ENCODE assay signal across 1 cellular context in the genomic region with DNA sequence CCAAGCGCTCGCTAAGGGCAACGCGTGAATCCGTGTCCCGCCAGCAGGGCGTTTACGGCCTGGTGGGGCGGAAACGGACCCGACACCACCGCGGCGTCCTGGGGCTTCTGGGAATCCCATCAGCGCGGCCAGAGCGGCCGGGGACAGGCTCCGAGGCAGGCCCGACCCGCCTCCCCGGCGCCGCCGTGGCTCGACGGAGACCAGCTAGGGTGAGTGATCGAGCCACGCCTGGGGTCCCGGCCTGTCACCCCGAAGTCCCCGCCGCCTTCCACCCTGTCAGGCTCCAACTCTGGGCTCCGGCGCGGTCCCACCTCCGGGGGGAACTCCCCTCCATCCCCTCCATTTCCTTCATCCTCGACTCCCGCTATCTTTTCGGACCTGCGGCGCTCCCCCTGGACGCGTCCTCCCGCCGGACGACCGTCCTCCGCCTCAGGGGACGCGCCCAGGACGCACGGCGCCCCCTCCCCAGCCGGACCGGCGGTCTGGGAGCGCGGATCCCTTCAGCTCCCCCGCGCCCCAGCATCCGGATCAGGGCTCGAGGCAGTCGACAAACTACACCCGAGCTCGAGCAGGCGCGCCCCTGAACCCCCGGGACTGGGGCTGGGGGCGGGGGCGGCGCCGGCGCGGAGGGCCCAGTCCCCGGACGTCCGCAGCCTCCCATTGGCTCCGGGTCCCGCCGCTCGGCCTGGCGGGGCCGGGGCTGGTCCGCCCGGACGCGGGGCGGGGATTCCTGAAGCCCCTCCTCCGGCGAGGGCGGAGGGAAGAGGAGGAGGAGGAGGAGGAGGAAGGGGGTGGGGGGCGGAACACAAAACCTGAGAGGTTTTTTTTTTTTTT.
A peak's percentile ranks its signal among the peaks of the same experiment; 100 is the strongest.
TF ChIP-seq lines count a peak whose summit lies in the region.

No MANE protein-coding gene starts in this region.

TF ChIP-seq in HepG2, 621 proteins besides CTCF, POLR2A, EP300 and RAD21 (continued from another document and continues in another):
- TF ChIP-seq ZBED4 (CRISPR knock-in tag; IDR thresholded peaks at IDR 0.05; ENCODE audit: borderline replicate concordance) (peak; percentile 47; the same call in 1 of the 2 replicates), AKAP8 (CRISPR knock-in tag; IDR thresholded peaks at IDR 0.05) (no peak), JUN (CRISPR knock-in tag; IDR thresholded peaks at IDR 0.05) (0 out of 2 replicates have a peak, but pooled peaks have one; percentile 47), MXI1 (IDR thresholded peaks at IDR 0.05; ENCODE audit: borderline replicate concordance, low read depth, low read length) (peak; percentile 6; the same call in 1 of the 3 replicates), ZNF343 (CRISPR knock-in tag; IDR thresholded peaks at IDR 0.05) (0 out of 2 replicates have a peak, but pooled peaks have one; percentile 24), ZMYM2 (CRISPR knock-in tag; IDR thresholded peaks at IDR 0.05) (peak; percentile 56; the same call in 1 of the 2 replicates), SALL1 (CRISPR knock-in tag; IDR thresholded peaks at IDR 0.05) (peak; percentile 40), HDAC1 (CRISPR knock-in tag; IDR thresholded peaks at IDR 0.05) (peak; percentile 62), KDM4B (CRISPR knock-in tag; IDR thresholded peaks at IDR 0.05) (0 out of 2 replicates have a peak, but pooled peaks have one; percentile 38), HDAC6 (IDR thresholded peaks at IDR 0.05; ENCODE audit: low read depth, low read length) (no peak), ZNF550 (CRISPR knock-in tag; IDR thresholded peaks at IDR 0.05; ENCODE audit: borderline replicate concordance) (no peak), CC2D1A (CRISPR knock-in tag; IDR thresholded peaks at IDR 0.05) (0 out of 2 replicates have a peak, but pooled peaks have one; percentile 78), ESRRA (CRISPR knock-in tag; IDR thresholded peaks at IDR 0.05; ENCODE audit: low read depth) (peak; percentile 36; the same call in 1 of the 2 replicates), FOSL2 (CRISPR knock-in tag; IDR thresholded peaks at IDR 0.05) (no peak), ZXDC (CRISPR knock-in tag; IDR thresholded peaks at IDR 0.05) (peak; percentile 86), LCORL (IDR thresholded peaks at IDR 0.05) (no peak), LCORL (CRISPR knock-in tag; IDR thresholded peaks at IDR 0.05) (0 out of 2 replicates have a peak, but pooled peaks have one; percentile 32), CCDC6 (CRISPR knock-in tag; IDR thresholded peaks at IDR 0.05) (peak; percentile 51), ZBTB1 (CRISPR knock-in tag; IDR thresholded peaks at IDR 0.05; ENCODE audit: borderline replicate concordance) (no peak), ZNF597 (CRISPR knock-in tag; IDR thresholded peaks at IDR 0.05) (no peak), ATF7-NPFF (CRISPR knock-in tag; IDR thresholded peaks at IDR 0.05; ENCODE audit: low read depth) (peak; percentile 68; the same call in 1 of the 2 replicates), KLF12 (CRISPR knock-in tag; IDR thresholded peaks at IDR 0.05; ENCODE audit: borderline replicate concordance) (no peak), ZZZ3 (CRISPR knock-in tag; IDR thresholded peaks at IDR 0.05; ENCODE audit: borderline replicate concordance) (peak; percentile 54; the same call in 1 of the 2 replicates)
- TF ChIP-seq, protein P1, sequence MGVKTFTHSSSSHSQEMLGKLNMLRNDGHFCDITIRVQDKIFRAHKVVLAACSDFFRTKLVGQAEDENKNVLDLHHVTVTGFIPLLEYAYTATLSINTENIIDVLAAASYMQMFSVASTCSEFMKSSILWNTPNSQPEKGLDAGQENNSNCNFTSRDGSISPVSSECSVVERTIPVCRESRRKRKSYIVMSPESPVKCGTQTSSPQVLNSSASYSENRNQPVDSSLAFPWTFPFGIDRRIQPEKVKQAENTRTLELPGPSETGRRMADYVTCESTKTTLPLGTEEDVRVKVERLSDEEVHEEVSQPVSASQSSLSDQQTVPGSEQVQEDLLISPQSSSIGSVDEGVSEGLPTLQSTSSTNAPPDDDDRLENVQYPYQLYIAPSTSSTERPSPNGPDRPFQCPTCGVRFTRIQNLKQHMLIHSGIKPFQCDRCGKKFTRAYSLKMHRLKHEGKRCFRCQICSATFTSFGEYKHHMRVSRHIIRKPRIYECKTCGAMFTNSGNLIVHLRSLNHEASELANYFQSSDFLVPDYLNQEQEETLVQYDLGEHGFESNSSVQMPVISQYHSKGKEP (CRISPR knock-in tag; IDR thresholded peaks at IDR 0.05), result no peak
- TF ChIP-seq, protein P2, sequence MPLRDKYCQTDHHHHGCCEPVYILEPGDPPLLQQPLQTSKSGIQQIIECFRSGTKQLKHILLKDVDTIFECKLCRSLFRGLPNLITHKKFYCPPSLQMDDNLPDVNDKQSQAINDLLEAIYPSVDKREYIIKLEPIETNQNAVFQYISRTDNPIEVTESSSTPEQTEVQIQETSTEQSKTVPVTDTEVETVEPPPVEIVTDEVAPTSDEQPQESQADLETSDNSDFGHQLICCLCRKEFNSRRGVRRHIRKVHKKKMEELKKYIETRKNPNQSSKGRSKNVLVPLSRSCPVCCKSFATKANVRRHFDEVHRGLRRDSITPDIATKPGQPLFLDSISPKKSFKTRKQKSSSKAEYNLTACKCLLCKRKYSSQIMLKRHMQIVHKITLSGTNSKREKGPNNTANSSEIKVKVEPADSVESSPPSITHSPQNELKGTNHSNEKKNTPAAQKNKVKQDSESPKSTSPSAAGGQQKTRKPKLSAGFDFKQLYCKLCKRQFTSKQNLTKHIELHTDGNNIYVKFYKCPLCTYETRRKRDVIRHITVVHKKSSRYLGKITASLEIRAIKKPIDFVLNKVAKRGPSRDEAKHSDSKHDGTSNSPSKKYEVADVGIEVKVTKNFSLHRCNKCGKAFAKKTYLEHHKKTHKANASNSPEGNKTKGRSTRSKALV (CRISPR knock-in tag; IDR thresholded peaks at IDR 0.05), result peak; percentile 47; the same call in 1 of the 2 replicates
- TF ChIP-seq, protein P3, sequence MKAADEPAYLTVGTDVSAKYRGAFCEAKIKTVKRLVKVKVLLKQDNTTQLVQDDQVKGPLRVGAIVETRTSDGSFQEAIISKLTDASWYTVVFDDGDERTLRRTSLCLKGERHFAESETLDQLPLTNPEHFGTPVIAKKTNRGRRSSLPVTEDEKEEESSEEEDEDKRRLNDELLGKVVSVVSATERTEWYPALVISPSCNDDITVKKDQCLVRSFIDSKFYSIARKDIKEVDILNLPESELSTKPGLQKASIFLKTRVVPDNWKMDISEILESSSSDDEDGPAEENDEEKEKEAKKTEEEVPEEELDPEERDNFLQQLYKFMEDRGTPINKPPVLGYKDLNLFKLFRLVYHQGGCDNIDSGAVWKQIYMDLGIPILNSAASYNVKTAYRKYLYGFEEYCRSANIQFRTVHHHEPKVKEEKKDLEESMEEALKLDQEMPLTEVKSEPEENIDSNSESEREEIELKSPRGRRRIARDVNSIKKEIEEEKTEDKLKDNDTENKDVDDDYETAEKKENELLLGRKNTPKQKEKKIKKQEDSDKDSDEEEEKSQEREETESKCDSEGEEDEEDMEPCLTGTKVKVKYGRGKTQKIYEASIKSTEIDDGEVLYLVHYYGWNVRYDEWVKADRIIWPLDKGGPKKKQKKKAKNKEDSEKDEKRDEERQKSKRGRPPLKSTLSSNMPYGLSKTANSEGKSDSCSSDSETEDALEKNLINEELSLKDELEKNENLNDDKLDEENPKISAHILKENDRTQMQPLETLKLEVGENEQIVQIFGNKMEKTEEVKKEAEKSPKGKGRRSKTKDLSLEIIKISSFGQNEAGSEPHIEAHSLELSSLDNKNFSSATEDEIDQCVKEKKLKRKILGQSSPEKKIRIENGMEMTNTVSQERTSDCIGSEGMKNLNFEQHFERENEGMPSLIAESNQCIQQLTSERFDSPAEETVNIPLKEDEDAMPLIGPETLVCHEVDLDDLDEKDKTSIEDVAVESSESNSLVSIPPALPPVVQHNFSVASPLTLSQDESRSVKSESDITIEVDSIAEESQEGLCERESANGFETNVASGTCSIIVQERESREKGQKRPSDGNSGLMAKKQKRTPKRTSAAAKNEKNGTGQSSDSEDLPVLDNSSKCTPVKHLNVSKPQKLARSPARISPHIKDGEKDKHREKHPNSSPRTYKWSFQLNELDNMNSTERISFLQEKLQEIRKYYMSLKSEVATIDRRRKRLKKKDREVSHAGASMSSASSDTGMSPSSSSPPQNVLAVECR (CRISPR knock-in tag; IDR thresholded peaks at IDR 0.05; ENCODE audit: borderline replicate concordance), result peak; percentile 83
- TF ChIP-seq, protein P4, sequence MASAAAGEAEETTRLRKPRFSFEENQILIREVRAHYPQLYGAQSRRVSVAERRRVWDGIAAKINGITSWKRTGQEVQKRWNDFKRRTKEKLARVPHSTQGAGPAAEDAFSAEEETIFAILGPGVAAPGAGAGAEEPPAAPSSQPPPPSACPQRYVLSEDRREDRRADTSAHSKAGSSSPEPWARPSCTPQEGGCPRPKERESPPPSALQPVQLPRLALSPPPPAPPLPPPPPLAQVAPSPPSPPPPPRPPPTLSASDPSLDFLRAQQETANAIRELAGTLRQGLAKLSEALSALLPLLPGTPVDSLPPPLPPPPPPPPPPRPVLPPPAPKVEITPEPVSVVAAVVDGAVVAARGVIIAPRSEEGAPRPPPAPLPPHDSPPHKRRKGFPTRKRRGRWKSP (CRISPR knock-in tag; IDR thresholded peaks at IDR 0.05), result peak; percentile 90
- TF ChIP-seq, protein P5, sequence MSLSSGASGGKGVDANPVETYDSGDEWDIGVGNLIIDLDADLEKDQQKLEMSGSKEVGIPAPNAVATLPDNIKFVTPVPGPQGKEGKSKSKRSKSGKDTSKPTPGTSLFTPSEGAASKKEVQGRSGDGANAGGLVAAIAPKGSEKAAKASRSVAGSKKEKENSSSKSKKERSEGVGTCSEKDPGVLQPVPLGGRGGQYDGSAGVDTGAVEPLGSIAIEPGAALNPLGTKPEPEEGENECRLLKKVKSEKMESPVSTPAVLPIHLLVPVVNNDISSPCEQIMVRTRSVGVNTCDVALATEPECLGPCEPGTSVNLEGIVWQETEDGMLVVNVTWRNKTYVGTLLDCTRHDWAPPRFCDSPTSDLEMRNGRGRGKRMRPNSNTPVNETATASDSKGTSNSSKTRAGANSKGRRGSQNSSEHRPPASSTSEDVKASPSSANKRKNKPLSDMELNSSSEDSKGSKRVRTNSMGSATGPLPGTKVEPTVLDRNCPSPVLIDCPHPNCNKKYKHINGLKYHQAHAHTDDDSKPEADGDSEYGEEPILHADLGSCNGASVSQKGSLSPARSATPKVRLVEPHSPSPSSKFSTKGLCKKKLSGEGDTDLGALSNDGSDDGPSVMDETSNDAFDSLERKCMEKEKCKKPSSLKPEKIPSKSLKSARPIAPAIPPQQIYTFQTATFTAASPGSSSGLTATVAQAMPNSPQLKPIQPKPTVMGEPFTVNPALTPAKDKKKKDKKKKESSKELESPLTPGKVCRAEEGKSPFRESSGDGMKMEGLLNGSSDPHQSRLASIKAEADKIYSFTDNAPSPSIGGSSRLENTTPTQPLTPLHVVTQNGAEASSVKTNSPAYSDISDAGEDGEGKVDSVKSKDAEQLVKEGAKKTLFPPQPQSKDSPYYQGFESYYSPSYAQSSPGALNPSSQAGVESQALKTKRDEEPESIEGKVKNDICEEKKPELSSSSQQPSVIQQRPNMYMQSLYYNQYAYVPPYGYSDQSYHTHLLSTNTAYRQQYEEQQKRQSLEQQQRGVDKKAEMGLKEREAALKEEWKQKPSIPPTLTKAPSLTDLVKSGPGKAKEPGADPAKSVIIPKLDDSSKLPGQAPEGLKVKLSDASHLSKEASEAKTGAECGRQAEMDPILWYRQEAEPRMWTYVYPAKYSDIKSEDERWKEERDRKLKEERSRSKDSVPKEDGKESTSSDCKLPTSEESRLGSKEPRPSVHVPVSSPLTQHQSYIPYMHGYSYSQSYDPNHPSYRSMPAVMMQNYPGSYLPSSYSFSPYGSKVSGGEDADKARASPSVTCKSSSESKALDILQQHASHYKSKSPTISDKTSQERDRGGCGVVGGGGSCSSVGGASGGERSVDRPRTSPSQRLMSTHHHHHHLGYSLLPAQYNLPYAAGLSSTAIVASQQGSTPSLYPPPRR (CRISPR knock-in tag; IDR thresholded peaks at IDR 0.05; ENCODE audit: borderline replicate concordance), result peak; percentile 47; the same call in 1 of the 2 replicates
